Comparison of ENCODE assay signal across 1 cellular context in the genomic region with DNA sequence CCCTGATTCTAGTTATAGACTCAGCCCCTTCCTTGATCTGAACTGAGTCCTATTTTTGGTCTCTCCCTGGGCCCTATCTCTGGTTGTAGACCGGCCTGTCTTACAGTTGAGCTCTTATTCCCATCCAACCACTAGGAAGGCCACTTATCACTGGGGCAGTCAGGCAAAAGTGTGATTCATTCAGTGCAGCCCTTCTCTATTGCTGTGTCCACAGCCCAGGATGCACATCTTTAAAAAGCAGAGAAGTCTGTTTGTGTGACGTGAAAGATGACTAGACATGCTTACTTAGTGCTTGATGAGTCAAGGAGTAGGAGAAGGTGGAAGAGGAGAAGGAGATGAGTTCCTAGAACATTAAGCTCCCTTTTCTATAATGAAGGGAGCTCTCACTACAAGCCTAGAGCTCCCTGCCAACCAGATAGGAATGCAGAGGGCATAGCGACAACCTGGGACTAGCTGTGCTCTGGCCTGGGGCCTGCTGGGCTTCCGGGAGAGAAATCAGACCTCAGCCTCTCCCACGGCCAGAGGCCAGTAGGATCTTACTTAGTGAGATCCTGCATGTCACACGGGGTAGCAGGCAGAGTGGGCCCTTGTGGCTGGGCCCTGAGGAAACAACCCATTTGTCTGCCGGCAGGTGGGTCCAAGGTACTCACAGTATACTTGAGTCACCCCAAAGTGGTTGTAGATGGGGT.
TF ChIP-seq lines count a peak whose summit lies in the region.

No MANE protein-coding gene starts in this region.

TF ChIP-seq in IMR-90, 13 proteins besides CTCF, POLR2A, EP300 and RAD21 (continued from another document):
- TF ChIP-seq SMC3 (IDR thresholded peaks at IDR 0.05; ENCODE audit: low read depth, low read length) = no peak
- TF ChIP-seq CEBPB (IDR thresholded peaks at IDR 0.05; ENCODE audit: low read depth, low read length) = no peak
- TF ChIP-seq MAZ (IDR thresholded peaks at IDR 0.05; ENCODE audit: borderline replicate concordance, low read depth, low read length) = no peak
